In genomic region chr2:25797607-25798488, GRCh38 we compare ENCODE assay signal across 18 cellular contexts.
A peak's percentile ranks its signal among the peaks of the same experiment; 100 is the strongest.
DNase-seq lines count a peak whose midpoint lies in the region; ATAC-seq lines count a peak whose summit lies in the region.
"Had no signal": no experiment of that assay in that cellular context is flagged by ENCODE, and none has a peak within 500 bp of the region (broad histone marks: within the 10 kb centered on the region; RNA-seq: fewer than 3 reads in every experiment).

No MANE protein-coding gene starts in this region.

- no peaks in the 10 kb centered on the region for H3K27me3 Mint-ChIP-seq in T-helper 17 cell
- H3K27me3 Mint-ChIP-seq in activated naive CD8-positive, alpha-beta T cell treated with anti-CD3 and anti-CD28 coated beads for 36 hours, result no peaks in the 10 kb centered on the region
- H3K27me3 Mint-ChIP-seq: IgD-negative memory B cell had no signal

- peak; percentile 20 for DNase-seq in activated naive CD4-positive, alpha-beta T cell treated with Interleukin-2 at 50 U/mL for 16 hours
- no peak for DNase-seq in activated naive CD4-positive, alpha-beta T cell (lab: John Stamatoyannopoulos, UW)
- DNase-seq in T-helper 17 cell (no peak), NCI-H2107 treated with DMSO at 0.1 percent for 48 hours (lab: John Stamatoyannopoulos, UW; ENCODE audit: unreplicated experiment) (no peak)
- DNase-seq in activated naive CD8-positive, alpha-beta T cell treated with anti-CD3 and anti-CD28 coated beads for 36 hours, result peak; percentile 38
- no peak for DNase-seq in stimulated activated effector memory CD8-positive, alpha-beta T cell treated with anti-CD3 and anti-CD28 coated beads, Interleukin-12 subunit alpha, Interleukin-12 subunit beta, amount 100 ng/mL, for 72 hours (ENCODE audit: low spot score in 2 of 2)
- DNase-seq: central memory CD4-positive, alpha-beta T cell; DMS79 treated with DMSO at 0.1 percent for 48 hours; foreskin melanocyte; hypothalamus; mesendoderm; MM.1S; Right ventricle myocardium superior; thyroid gland had no signal

- peaks cover 3% of the 10 kb centered on the region for H3K9me3 Mint-ChIP-seq in activated naive CD8-positive, alpha-beta T cell treated with anti-CD3 and anti-CD28 coated beads for 36 hours
- H3K9me3 Mint-ChIP-seq in stimulated activated effector memory CD8-positive, alpha-beta T cell treated with anti-CD3 and anti-CD28 coated beads, Interleukin-12 subunit alpha, Interleukin-12 subunit beta, amount 100 ng/mL, for 72 hours, result no peaks in the 10 kb centered on the region
- H3K9me3 Mint-ChIP-seq: IgD-negative memory B cell had no signal

- peak overlapping the region; percentile 94 for H3K27ac Mint-ChIP-seq in T-helper 17 cell
- peak overlapping the region; percentile 92 for H3K27ac Mint-ChIP-seq in activated naive CD8-positive, alpha-beta T cell treated with anti-CD3 and anti-CD28 coated beads for 36 hours
- H3K27ac Mint-ChIP-seq in stimulated activated effector memory CD8-positive, alpha-beta T cell treated with anti-CD3 and anti-CD28 coated beads, Interleukin-12 subunit alpha, Interleukin-12 subunit beta, amount 100 ng/mL, for 72 hours, result peak overlapping the region; percentile 94

- peaks cover 12% of the 10 kb centered on the region for H3K36me3 Mint-ChIP-seq in T-helper 17 cell (ENCODE audit: low read depth)
- peaks cover 61% of the 10 kb centered on the region for H3K36me3 Mint-ChIP-seq in activated naive CD8-positive, alpha-beta T cell treated with anti-CD3 and anti-CD28 coated beads for 36 hours
- H3K36me3 Mint-ChIP-seq in stimulated activated effector memory CD8-positive, alpha-beta T cell treated with anti-CD3 and anti-CD28 coated beads, Interleukin-12 subunit alpha, Interleukin-12 subunit beta, amount 100 ng/mL, for 72 hours, result peaks cover 70% of the 10 kb centered on the region

- H3K4me1 Mint-ChIP-seq in T-helper 17 cell, result peaks cover 42% of the 10 kb centered on the region
- peaks cover 75% of the 10 kb centered on the region for H3K4me1 Mint-ChIP-seq in activated naive CD8-positive, alpha-beta T cell treated with anti-CD3 and anti-CD28 coated beads for 36 hours
- H3K4me1 Mint-ChIP-seq in stimulated activated effector memory CD8-positive, alpha-beta T cell treated with anti-CD3 and anti-CD28 coated beads, Interleukin-12 subunit alpha, Interleukin-12 subunit beta, amount 100 ng/mL, for 72 hours, result peaks cover 65% of the 10 kb centered on the region

- ATAC-seq in T-helper 17 cell, result no peak
- ATAC-seq in stimulated activated effector memory CD8-positive, alpha-beta T cell treated with anti-CD3 and anti-CD28 coated beads, Interleukin-12 subunit alpha, Interleukin-12 subunit beta, amount 100 ng/mL, for 72 hours, result peak; percentile 83
- ATAC-seq in GM19452 (IDR thresholded peaks at IDR 0.05; ENCODE audit: unreplicated experiment), result no peak
- no peak for ATAC-seq in GM21515 (IDR thresholded peaks at IDR 0.05; ENCODE audit: unreplicated experiment)

- no peaks in the 10 kb centered on the region for H3K9me3 ChIP-seq in T-helper 17 cell (ENCODE audit: control insufficient read depth, low read length, poor library complexity, severe bottlenecking)
- H3K9me3 ChIP-seq: prostate gland, thyroid gland had no signal

- no peak overlapping the region for H3K4me3 Mint-ChIP-seq in T-helper 17 cell
- H3K4me3 Mint-ChIP-seq in activated naive CD8-positive, alpha-beta T cell treated with anti-CD3 and anti-CD28 coated beads for 36 hours, result peak overlapping the region; percentile 12
- peak overlapping the region; percentile 33 for H3K4me3 Mint-ChIP-seq in stimulated activated effector memory CD8-positive, alpha-beta T cell treated with anti-CD3 and anti-CD28 coated beads, Interleukin-12 subunit alpha, Interleukin-12 subunit beta, amount 100 ng/mL, for 72 hours
- H3K4me3 Mint-ChIP-seq: IgD-negative memory B cell had no signal

Comparison
In these comparisons a context has a peak if more than half of its experiments do, and no peak if none do; other contexts are left out.
1. DNase-seq: peak in activated naive CD4-positive, alpha-beta T cell treated with Interleukin-2 at 50 U/mL for 16 hours (single experiment) and activated naive CD8-positive, alpha-beta T cell treated with anti-CD3 and anti-CD28 coated beads for 36 hours (single experiment); none in activated naive CD4-positive, alpha-beta T cell (0 of 4), T-helper 17 cell (0 of 3), stimulated activated effector memory CD8-positive, alpha-beta T cell treated with anti-CD3 and anti-CD28 coated beads, Interleukin-12 subunit alpha, Interleukin-12 subunit beta, amount 100 ng/mL, for 72 hours (0 of 2) and NCI-H2107 treated with DMSO at 0.1 percent for 48 hours (single experiment).
2. Peak in every context shown above with its lines, with median percentiles within 50 percentile points of each other: H3K27ac Mint-ChIP-seq.